Comparison of ENCODE assay signal across 1 cellular context in the genomic region with DNA sequence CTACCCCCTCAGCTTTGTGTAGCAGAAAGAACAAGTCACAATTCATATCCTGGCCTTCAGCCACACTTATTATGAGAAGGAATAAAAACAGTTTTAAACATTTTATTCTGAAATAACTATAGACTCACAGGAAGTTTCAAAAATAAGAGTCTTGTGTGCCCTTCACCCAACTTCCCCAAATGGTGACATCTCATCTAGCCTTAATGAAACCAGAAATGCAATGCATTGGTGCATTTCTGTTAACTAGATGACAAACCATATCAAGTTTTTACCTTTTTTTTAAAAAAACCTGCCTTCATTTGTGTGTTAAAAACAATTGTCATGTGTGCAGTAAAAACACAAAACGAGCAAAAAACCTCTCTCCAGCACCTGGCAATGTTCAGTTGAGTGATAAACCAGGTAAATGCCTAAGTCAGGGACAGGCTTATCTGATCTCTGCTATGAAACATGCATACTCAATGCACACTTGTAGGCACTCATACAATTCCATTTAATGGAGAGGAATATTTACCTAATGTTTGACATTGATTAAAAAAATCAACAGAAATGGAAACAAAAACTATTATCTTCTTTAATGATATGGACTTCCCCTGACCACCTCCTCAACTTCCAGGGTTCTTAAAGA.
TF ChIP-seq lines count a peak whose summit lies in the region.

No MANE protein-coding gene starts in this region.

TF ChIP-seq in K562, 482 proteins besides CTCF, POLR2A, EP300 and RAD21:
- TF ChIP-seq SNAPC5 (CRISPR knock-in tag; IDR thresholded peaks at IDR 0.05) (no peak), ZC3H11A (IDR thresholded peaks at IDR 0.05; ENCODE audit: low read depth, low read length) (no peak), BCL6 (CRISPR knock-in tag; IDR thresholded peaks at IDR 0.05) (no peak), U2AF2 (optimal IDR thresholded peaks at IDR 0.05; ENCODE audit: low read depth, low read length) (no peak), MYNN (IDR thresholded peaks at IDR 0.05) (peak; percentile 67; the same call in 1 of the 2 replicates), MYNN (CRISPR knock-in tag; IDR thresholded peaks at IDR 0.05) (no peak)
- TF ChIP-seq, protein P1, sequence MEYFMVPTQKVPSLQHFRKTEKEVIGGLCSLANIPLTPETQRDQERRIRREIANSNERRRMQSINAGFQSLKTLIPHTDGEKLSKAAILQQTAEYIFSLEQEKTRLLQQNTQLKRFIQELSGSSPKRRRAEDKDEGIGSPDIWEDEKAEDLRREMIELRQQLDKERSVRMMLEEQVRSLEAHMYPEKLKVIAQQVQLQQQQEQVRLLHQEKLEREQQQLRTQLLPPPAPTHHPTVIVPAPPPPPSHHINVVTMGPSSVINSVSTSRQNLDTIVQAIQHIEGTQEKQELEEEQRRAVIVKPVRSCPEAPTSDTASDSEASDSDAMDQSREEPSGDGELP (CRISPR knock-in tag; IDR thresholded peaks at IDR 0.05; ENCODE audit: borderline replicate concordance): no peak
